8 cellular contexts compared by ENCODE assay signal in the genomic region with DNA sequence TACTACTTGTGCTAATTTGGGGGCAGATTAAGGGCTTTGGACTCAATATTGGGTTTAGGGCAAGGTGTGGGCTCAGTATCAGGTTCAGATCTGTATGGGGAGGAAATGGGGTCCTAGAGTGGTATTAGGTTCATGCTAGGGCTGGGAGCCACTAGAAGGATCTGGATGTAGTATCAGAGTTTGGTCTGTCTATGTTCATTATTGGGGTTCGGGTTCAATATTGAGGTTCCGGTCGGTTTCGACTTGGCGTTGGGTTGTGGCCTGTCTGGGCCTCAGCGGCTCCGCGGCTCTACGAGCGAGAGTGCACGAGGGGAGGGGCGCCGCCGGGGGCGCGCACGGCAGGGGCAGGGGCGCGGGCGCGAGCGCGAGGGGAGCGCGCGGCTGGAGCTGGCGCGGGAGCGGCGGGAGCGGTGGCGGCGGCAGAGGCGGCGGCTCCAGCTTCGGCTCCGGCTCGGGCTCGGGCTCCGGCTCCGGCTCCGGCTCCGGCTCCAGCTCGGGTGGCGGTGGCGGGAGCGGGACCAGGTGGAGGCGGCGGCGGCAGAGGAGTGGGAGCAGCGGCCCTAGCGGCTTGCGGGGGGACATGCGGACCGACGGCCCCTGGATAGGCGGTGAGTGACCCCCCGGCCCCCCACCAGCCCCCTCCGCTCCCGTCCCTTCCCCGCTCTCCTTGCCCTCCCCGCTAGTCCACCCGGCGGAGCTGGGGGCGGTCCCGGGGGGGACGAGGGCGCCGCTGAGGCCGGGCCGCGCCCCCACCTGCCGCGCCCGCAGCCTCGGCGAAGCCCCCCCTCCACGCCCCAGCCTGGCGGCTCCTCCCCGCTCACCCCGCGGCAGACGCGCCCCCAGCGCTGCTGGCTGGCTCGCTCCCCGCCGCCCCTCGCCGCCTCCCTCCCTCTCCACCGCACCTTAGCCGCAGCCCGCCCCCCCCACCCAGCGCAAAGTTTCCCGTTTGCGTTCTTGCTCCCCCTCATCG. TPM values are rescaled to one million over a fixed set of nuclear protein-coding genes. Genes with fewer than 3 reads are reported as not detected.
DNase-seq lines count a peak whose midpoint lies in the region; ATAC-seq lines count a peak whose summit lies in the region.

A gene (plus strand): TSS at position 401 of the 970 bp plus-strand sequence. CDS start 14,193 bp downstream, outside the sequence.

- no peaks in the 10 kb centered on the region for H3K36me3 ChIP-seq in skeletal muscle satellite cell (ENCODE audit: insufficient read depth, low read length)

- H3K9ac ChIP-seq in skeletal muscle satellite cell (ENCODE audit: low read depth, low read length), result peak within 1 kb of the TSS; percentile 61

- H3K4me1 ChIP-seq in skeletal muscle satellite cell (ENCODE audit: control insufficient read depth, insufficient read depth, low read length), result peaks cover 3% of the 10 kb centered on the region

- H3K4me2 ChIP-seq in skeletal muscle satellite cell (ENCODE audit: low read length), result peak within 1 kb of the TSS; percentile 85

- ATAC-seq in HG03460 (IDR thresholded peaks at IDR 0.05; ENCODE audit: unreplicated experiment) (no peak), HG03135 (IDR thresholded peaks at IDR 0.05; ENCODE audit: unreplicated experiment) (no peak)

- H3K27me3 ChIP-seq in skeletal muscle satellite cell (ENCODE audit: control insufficient read depth, insufficient read depth, low read length), result peaks cover 3% of the 10 kb centered on the region

- no peaks in the 10 kb centered on the region for H3K9me3 ChIP-seq in skeletal muscle satellite cell (replicated peaks; ENCODE audit: low read length)

- peak; percentile 92 for DNase-seq in COLO668 (lab: John Stamatoyannopoulos, UW; ENCODE audit: unreplicated experiment)
- DNase-seq in HuH-7.5 (ENCODE audit: low spot score), result peak; percentile 84
- DNase-seq in SKM-1 (lab: John Stamatoyannopoulos, UW; ENCODE audit: unreplicated experiment), result peak; percentile 32
- DNase-seq in cerebellum (ENCODE audit: low spot score), result peak; percentile 87
- DNase-seq in islet precursor cell, result peak; percentile 85

- H3K4me3 ChIP-seq in skeletal muscle satellite cell (ENCODE audit: low read length), result peak within 1 kb of the TSS; percentile 75

RNA-seq across cellular contexts. Expression of the gene that starts here (rescaled TPM):
- 75.7 TPM for total RNA-seq in cerebellum
- 9.6 and 10.0 TPM in 2 replicates for total RNA-seq in skeletal muscle satellite cell (2012; rRNA removed)

Comparison
In these comparisons a context has a peak if more than half of its experiments do, and no peak if none do; other contexts are left out.
1. DNase-seq: peak in every context shown above with its lines; median percentile 92 in COLO668; 87 in cerebellum; 85 in islet precursor cell; 84 in HuH-7.5; 32 in SKM-1.